In the genomic region with DNA sequence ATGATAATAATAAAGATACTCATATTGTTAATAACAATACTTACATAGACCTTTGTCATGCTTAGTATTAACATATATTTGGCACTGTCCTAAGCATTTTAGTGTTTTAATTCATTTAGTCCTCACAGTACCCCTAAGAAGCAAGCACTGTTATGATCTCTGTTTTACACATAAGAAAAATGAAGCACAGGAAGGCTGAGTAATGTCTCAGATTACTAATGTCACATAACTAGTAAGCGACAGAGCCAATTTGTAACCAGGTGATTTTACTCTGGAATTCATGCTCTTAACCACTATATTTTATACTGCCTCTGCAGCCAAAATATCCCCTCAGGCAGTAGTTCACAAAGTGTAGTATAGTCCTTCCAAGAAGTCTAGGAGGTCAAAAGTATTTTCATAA, we compare ENCODE assay signal across 27 cellular contexts. TPM values are rescaled to one million over a fixed set of nuclear protein-coding genes. Genes with fewer than 3 reads are reported as not detected.
"Had no signal": no experiment of that assay in that cellular context is flagged by ENCODE, and none has a peak within 500 bp of the region (broad histone marks: within the 10 kb centered on the region; RNA-seq: fewer than 3 reads in every experiment).

No MANE protein-coding gene starts in this region.

- H3K9me3 ChIP-seq: Peyer's patch, SJCRH30 had no signal

- H3K36me3 ChIP-seq: Peyer's patch, SJCRH30 had no signal

- H3K4me3 ChIP-seq: PC-9, Peyer's patch, SJCRH30 had no signal

- H3K4me2 ChIP-seq: PC-9 had no signal

- DNase-seq: IMR-90; Karpas-422; KG1; MM.1S; NCI-H1092 treated with DMSO at 0.1 percent for 48 hours; NCI-H1436; NCI-H187; NCI-H2029; NCI-H2081 treated with DMSO at 0.1 percent for 48 hours; NCI-H2171; NCI-H226; NCI-H446; NCI-H510A; NCI-H524 treated with DMSO at 0.1 percent for 48 hours; NCI-H69; NCI-H774; NK-92 treated with Interleukin-12 subunit alpha and Interleukin-12 subunit beta, amount 100 ng/mL, for 24 hours; PC-9; Peyer's patch; SHP77 treated with DMSO at 0.1 percent for 48 hours; SJCRH30 had no signal

- H3K27me3 ChIP-seq: Peyer's patch had no signal

- ATAC-seq: HepG2, Right ventricle myocardium inferior, SK-N-SH treated with all-trans-retinoic acid at 6 μM for 48 hours had no signal

- H3K27ac ChIP-seq: PC-9, Peyer's patch, SJCRH30 had no signal

- H2AFZ ChIP-seq: PC-9 had no signal

- H3K4me1 ChIP-seq: Peyer's patch, SJCRH30 had no signal

RNA-seq across cellular contexts. Expression of gene TMEM253, which starts 20.2 kb away (rescaled TPM):
- total RNA-seq: IMR-90, RPMI7951, SJCRH30 had no signal

RNA-seq across cellular contexts. Expression of gene OR5AU1, which starts 34.8 kb away (rescaled TPM):
- total RNA-seq: HepG2, HT1080, IMR-90, OCI-LY7, PC-9, Peyer's patch, Right ventricle myocardium inferior, RPMI7951, SJCRH30 had no signal
